15 cellular contexts compared by ENCODE assay signal in genomic region chr11:113255096-113255495, GRCh38.
"Had no signal": no experiment of that assay in that cellular context is flagged by ENCODE, and none has a peak within 500 bp of the region (broad histone marks: within the 10 kb centered on the region; RNA-seq: fewer than 3 reads in every experiment).

No MANE protein-coding gene starts in this region.

- H2AFZ ChIP-seq: neural progenitor cell had no signal

- H3K4me3 ChIP-seq: ascending aorta, esophagus squamous epithelium, left ventricle myocardium inferior, neural progenitor cell, psoas muscle, sigmoid colon, stomach, upper lobe of left lung had no signal

- H3K36me3 ChIP-seq: ascending aorta, esophagus squamous epithelium, left ventricle myocardium inferior, neural progenitor cell, upper lobe of left lung had no signal

- H3K4me2 ChIP-seq: neural progenitor cell had no signal

- H3K9ac ChIP-seq: neural progenitor cell had no signal

- DNase-seq: activated CD4-positive, alpha-beta T cell treated with anti-CD3 and anti-CD28 coated beads, Interleukin-2, amount 50 U/mL, for 4 hours; activated effector memory CD4-positive, alpha-beta T cell treated with anti-CD3 and anti-CD28 coated beads, Interleukin-2, amount 50 U/mL, for 16 hours; activated T-cell treated with anti-CD3 and anti-CD28 coated beads, Interleukin-2, amount 50 U/mL, for 72 hours; cerebellar nuclear complex; effector CD8-positive, alpha-beta T cell; esophagus squamous epithelium; kidney; left ventricle myocardium inferior; psoas muscle; sigmoid colon; stimulated activated CD4-positive, alpha-beta T cell treated with anti-CD3 and anti-CD28 coated beads, Interleukin-4, amount 100 ng/mL, for 24 hours; stomach; upper lobe of left lung had no signal

- H3K27ac ChIP-seq: ascending aorta, esophagus squamous epithelium, neural progenitor cell, psoas muscle, sigmoid colon, stomach, upper lobe of left lung had no signal

- H3K9me3 ChIP-seq: ascending aorta, esophagus squamous epithelium, left ventricle myocardium inferior, psoas muscle, sigmoid colon, stomach, upper lobe of left lung had no signal

- H3K4me1 ChIP-seq: ascending aorta, esophagus squamous epithelium, psoas muscle, sigmoid colon, stomach, upper lobe of left lung had no signal

- H3K27me3 ChIP-seq: ascending aorta, esophagus squamous epithelium, neural progenitor cell, sigmoid colon, stomach, upper lobe of left lung had no signal
